Comparison of ENCODE assay signal across 9 cellular contexts in genomic region chr11:1943977-1944376, GRCh38. TPM values are rescaled to one million over a fixed set of nuclear protein-coding genes. Genes with fewer than 3 reads are reported as not detected.
DNase-seq lines count a peak whose midpoint lies in the region; ATAC-seq and TF ChIP-seq lines count a peak whose summit lies in the region.
"Had no signal": no experiment of that assay in that cellular context is flagged by ENCODE, and none has a peak within 500 bp of the region (broad histone marks: within the 10 kb centered on the region; RNA-seq: fewer than 3 reads in every experiment).

No MANE protein-coding gene starts in this region.

- H3K36me3 ChIP-seq in RWPE2 (ENCODE audit: low read depth), result no peaks in the 10 kb centered on the region
- H3K36me3 ChIP-seq in suprapubic skin, result no peaks in the 10 kb centered on the region
- no peaks in the 10 kb centered on the region for H3K36me3 ChIP-seq in esophagus squamous epithelium

- TF ChIP-seq EP300 in suprapubic skin (IDR thresholded peaks at IDR 0.05), result no peak

- CTCF ChIA-PET in activated CD4-positive, alpha-beta memory T cell treated with anti-CD3 and anti-CD28 coated beads, Interleukin-2, amount 10 ng/mL, durations not matched to agents 7 days and 5 days (lab: Charles Lee), result no interaction called here
- CTCF ChIA-PET in activated CD4-positive, alpha-beta memory T cell treated with anti-CD3 and anti-CD28 coated beads for 36 hours (lab: Charles Lee), result interaction anchor here (0.6 kb wide), 1 partner anchor 74 kb away, joined by 3 read pairs; no protein-coding TSS in a partner anchor

- H3K27ac Mint-ChIP-seq in activated CD4-positive, alpha-beta memory T cell treated with anti-CD3 and anti-CD28 coated beads, Interleukin-2, amount 10 ng/mL, durations not matched to agents 7 days and 5 days, result no peak overlapping the region
- no peak overlapping the region for H3K27ac Mint-ChIP-seq in activated CD4-positive, alpha-beta memory T cell treated with anti-CD3 and anti-CD28 coated beads for 36 hours

- peaks cover 2% of the 10 kb centered on the region for H3K4me1 Mint-ChIP-seq in activated CD4-positive, alpha-beta memory T cell treated with anti-CD3 and anti-CD28 coated beads, Interleukin-2, amount 10 ng/mL, durations not matched to agents 7 days and 5 days
- peaks cover 3% of the 10 kb centered on the region for H3K4me1 Mint-ChIP-seq in activated CD4-positive, alpha-beta memory T cell treated with anti-CD3 and anti-CD28 coated beads for 36 hours (ENCODE audit: low read depth)
- peaks cover 6% of the 10 kb centered on the region for H3K4me1 Mint-ChIP-seq in activated T-cell treated with anti-CD3 and anti-CD28 coated beads, Interleukin-2, amount 50 U/mL, for 4 hours (ENCODE audit: low read depth)

- no peaks in the 10 kb centered on the region for H3K36me3 Mint-ChIP-seq in activated CD4-positive, alpha-beta memory T cell treated with anti-CD3 and anti-CD28 coated beads, Interleukin-2, amount 10 ng/mL, durations not matched to agents 7 days and 5 days (ENCODE audit: low read depth)
- no peaks in the 10 kb centered on the region for H3K36me3 Mint-ChIP-seq in activated CD4-positive, alpha-beta memory T cell treated with anti-CD3 and anti-CD28 coated beads for 36 hours
- H3K36me3 Mint-ChIP-seq in activated T-cell treated with anti-CD3 and anti-CD28 coated beads, Interleukin-2, amount 50 U/mL, for 4 hours (ENCODE audit: insufficient read depth), result no peaks in the 10 kb centered on the region

- H3K27ac ChIP-seq in RWPE2 (ENCODE audit: poor library complexity, severe bottlenecking) (peak overlapping the region; percentile 69), suprapubic skin (no peak overlapping the region), esophagus squamous epithelium (peak overlapping the region in 2 of 4 donors; percentile 5 to 17)

- intact Hi-C loops in activated CD4-positive, alpha-beta memory T cell treated with anti-CD3 and anti-CD28 coated beads for 36 hours (cut with micrococcal nuclease), result loop anchor here (10.0 kb wide), 1 partner anchor 49 kb away; the partner anchor contains the start of gene PRR33
- intact Hi-C loops in esophagus squamous epithelium (cut with DNase I), result no loop called here

- TF ChIP-seq POLR2A in suprapubic skin (IDR thresholded peaks at IDR 0.05), result no peak
- no peak for TF ChIP-seq POLR2A in esophagus squamous epithelium (IDR thresholded peaks at IDR 0.05)

- TF ChIP-seq CTCF in RWPE2 (IDR thresholded peaks at IDR 0.05; ENCODE audit: poor library complexity, severe bottlenecking), result no peak
- TF ChIP-seq CTCF in foreskin fibroblast (IDR thresholded peaks at IDR 0.05; ENCODE audit: low read depth, low read length), result no peak
- TF ChIP-seq CTCF in suprapubic skin (IDR thresholded peaks at IDR 0.05), result no peak
- TF ChIP-seq CTCF in esophagus squamous epithelium (IDR thresholded peaks at IDR 0.05), result no peak

- H3K9me3 ChIP-seq in RWPE2 (ENCODE audit: severe bottlenecking) (no peaks in the 10 kb centered on the region), suprapubic skin (no peaks in the 10 kb centered on the region), esophagus squamous epithelium (no peaks in the 10 kb centered on the region)

- H3K4me1 ChIP-seq in RWPE2 (ENCODE audit: insufficient read depth, poor library complexity, severe bottlenecking) (peaks cover 9% of the 10 kb centered on the region), suprapubic skin (peaks cover 24% of the 10 kb centered on the region), esophagus squamous epithelium (peaks cover 4 to 28% (median 5%) of the 10 kb centered on the region in 3 donors)

- H3K27me3 ChIP-seq in RWPE2 (ENCODE audit: insufficient read depth, poor library complexity, severe bottlenecking), result no peaks in the 10 kb centered on the region
- no peaks in the 10 kb centered on the region for H3K27me3 ChIP-seq in suprapubic skin
- H3K27me3 ChIP-seq in esophagus squamous epithelium, result peaks cover 0 to 4% (median 0%) of the 10 kb centered on the region in 4 donors

- POLR2A ChIA-PET in activated CD4-positive, alpha-beta memory T cell treated with anti-CD3 and anti-CD28 coated beads, Interleukin-2, amount 10 ng/mL, durations not matched to agents 7 days and 5 days (lab: Charles Lee), result no interaction called here
- POLR2A ChIA-PET in activated CD4-positive, alpha-beta memory T cell treated with anti-CD3 and anti-CD28 coated beads for 36 hours (lab: Charles Lee), result no interaction called here

- no peaks in the 10 kb centered on the region for H3K27me3 Mint-ChIP-seq in activated CD4-positive, alpha-beta memory T cell treated with anti-CD3 and anti-CD28 coated beads, Interleukin-2, amount 10 ng/mL, durations not matched to agents 7 days and 5 days
- H3K27me3 Mint-ChIP-seq in activated CD4-positive, alpha-beta memory T cell treated with anti-CD3 and anti-CD28 coated beads for 36 hours, result no peaks in the 10 kb centered on the region
- no peaks in the 10 kb centered on the region for H3K27me3 Mint-ChIP-seq in activated T-cell treated with anti-CD3 and anti-CD28 coated beads, Interleukin-2, amount 50 U/mL, for 4 hours (ENCODE audit: low read depth)

- H3K4me3 Mint-ChIP-seq in activated CD4-positive, alpha-beta memory T cell treated with anti-CD3 and anti-CD28 coated beads, Interleukin-2, amount 10 ng/mL, durations not matched to agents 7 days and 5 days, result no peak overlapping the region
- H3K4me3 Mint-ChIP-seq in activated CD4-positive, alpha-beta memory T cell treated with anti-CD3 and anti-CD28 coated beads for 36 hours, result no peak overlapping the region
- no peak overlapping the region for H3K4me3 Mint-ChIP-seq in activated T-cell treated with anti-CD3 and anti-CD28 coated beads, Interleukin-2, amount 50 U/mL, for 4 hours

- peak; percentile 11 for DNase-seq in activated CD4-positive, alpha-beta memory T cell treated with anti-CD3 and anti-CD28 coated beads, Interleukin-2, amount 10 ng/mL, durations not matched to agents 7 days and 5 days
- DNase-seq in activated CD4-positive, alpha-beta memory T cell treated with anti-CD3 and anti-CD28 coated beads for 36 hours, result no peak
- DNase-seq in RWPE2 (ENCODE audit: low spot score), result peak; percentile 54
- DNase-seq in foreskin fibroblast, result peak; percentile 14 to 56
- peak; percentile 56 to 62 for DNase-seq in suprapubic skin (ENCODE audit: low spot score in 2 of 2)
- no peak for DNase-seq in NCI-H345 treated with DMSO at 0.1 percent for 48 hours (lab: John Stamatoyannopoulos, UW; ENCODE audit: unreplicated experiment)
- no peak for DNase-seq in activated T-cell treated with anti-CD3 and anti-CD28 coated beads, Interleukin-2, amount 50 U/mL, for 4 hours
- no peak for DNase-seq in esophagus squamous epithelium (lab: John Stamatoyannopoulos, UW)
- DNase-seq: activated naive CD4-positive, alpha-beta T cell had no signal

- 27% methylated on average over 9 of the region's 9 CpGs for WGBS in suprapubic skin
- 33 to 36% methylated on average over 7 to 9 of the region's 9 CpGs for WGBS in esophagus squamous epithelium, 2 donors

- H3K9me3 Mint-ChIP-seq in activated CD4-positive, alpha-beta memory T cell treated with anti-CD3 and anti-CD28 coated beads, Interleukin-2, amount 10 ng/mL, durations not matched to agents 7 days and 5 days, result no peaks in the 10 kb centered on the region
- H3K9me3 Mint-ChIP-seq in activated CD4-positive, alpha-beta memory T cell treated with anti-CD3 and anti-CD28 coated beads for 36 hours, result no peaks in the 10 kb centered on the region
- no peaks in the 10 kb centered on the region for H3K9me3 Mint-ChIP-seq in activated T-cell treated with anti-CD3 and anti-CD28 coated beads, Interleukin-2, amount 50 U/mL, for 4 hours

- H3K4me3 ChIP-seq in RWPE2 (ENCODE audit: severe bottlenecking), result peak overlapping the region; percentile 15
- no peak overlapping the region for H3K4me3 ChIP-seq in foreskin fibroblast (ENCODE audit: low read depth in 1 of 2, low read length in 2 of 2)
- H3K4me3 ChIP-seq in suprapubic skin, result no peak overlapping the region
- H3K4me3 ChIP-seq in esophagus squamous epithelium, result peak overlapping the region in 1 of 4 donors; percentile 26

- peak; percentile 67 for ATAC-seq in RWPE2 (ENCODE audit: low read depth)
- ATAC-seq in activated T-cell treated with anti-CD3 and anti-CD28 coated beads, Interleukin-2, amount 50 U/mL, for 4 hours, result no peak

RNA-seq across cellular contexts. Expression of gene MRPL23, which starts 3.2 kb away (rescaled TPM):
- total RNA-seq in activated CD4-positive, alpha-beta memory T cell treated with anti-CD3 and anti-CD28 coated beads, Interleukin-2, amount 10 ng/mL, durations not matched to agents 7 days and 5 days, result 10 to 100 TPM; 99.8 to 99.9 TPM
- total RNA-seq in activated CD4-positive, alpha-beta memory T cell treated with anti-CD3 and anti-CD28 coated beads for 36 hours, result 100 to 1,000 TPM; 115 to 119 TPM
- 100 to 1,000 TPM in 2 of 4 donors, 10 to 100 TPM in 2; 76.9 to 115 (median 103) TPM for total RNA-seq in suprapubic skin
- total RNA-seq in activated T-cell treated with anti-CD3 and anti-CD28 coated beads, Interleukin-2, amount 50 U/mL, for 4 hours, result 100 to 1,000 TPM; 100 to 220 (median 201) TPM
- 100 to 1,000 TPM; 128 to 231 (median 155) TPM for total RNA-seq in esophagus squamous epithelium

RNA-seq across cellular contexts. Expression of gene TNNT3, which starts 24.5 kb away (rescaled TPM):
- 1 to 10 TPM; 6.6 to 9.7 TPM for total RNA-seq in activated CD4-positive, alpha-beta memory T cell treated with anti-CD3 and anti-CD28 coated beads, Interleukin-2, amount 10 ng/mL, durations not matched to agents 7 days and 5 days
- 1 to 10 TPM; 6.0 to 6.8 TPM for total RNA-seq in activated CD4-positive, alpha-beta memory T cell treated with anti-CD3 and anti-CD28 coated beads for 36 hours
- total RNA-seq in suprapubic skin, result 10 to 100 TPM in 1 of 4 donors, 1 to 10 TPM in 3; 1.5 to 12.9 (median 4.8) TPM
- not detected for total RNA-seq in activated T-cell treated with anti-CD3 and anti-CD28 coated beads, Interleukin-2, amount 50 U/mL, for 4 hours
- 1 to 10 TPM in 2 of 4 donors, under 1 TPM in 1, not detected in 1; 0.76 to 3.1 (median 1.6) TPM for total RNA-seq in esophagus squamous epithelium

RNA-seq across cellular contexts. Expression of gene PRR33, which starts 52.3 kb away (rescaled TPM):
- total RNA-seq in activated CD4-positive, alpha-beta memory T cell treated with anti-CD3 and anti-CD28 coated beads, Interleukin-2, amount 10 ng/mL, durations not matched to agents 7 days and 5 days, result under 1 TPM; 0.08 TPM
- total RNA-seq in activated CD4-positive, alpha-beta memory T cell treated with anti-CD3 and anti-CD28 coated beads for 36 hours, result under 1 TPM in 1 of 2 experiments, not detected in 1; 0.07 TPM
- total RNA-seq in suprapubic skin (not detected), esophagus squamous epithelium (not detected)
- total RNA-seq in activated T-cell treated with anti-CD3 and anti-CD28 coated beads, Interleukin-2, amount 50 U/mL, for 4 hours, result under 1 TPM in 2 of 3 donors, not detected in 1; 0.08 to 0.20 TPM

RNA-seq across cellular contexts. Expression of gene H19, which starts 53.7 kb away (rescaled TPM):
- total RNA-seq in activated CD4-positive, alpha-beta memory T cell treated with anti-CD3 and anti-CD28 coated beads, Interleukin-2, amount 10 ng/mL, durations not matched to agents 7 days and 5 days, result not detected
- total RNA-seq in activated CD4-positive, alpha-beta memory T cell treated with anti-CD3 and anti-CD28 coated beads for 36 hours, result not detected
- total RNA-seq in suprapubic skin, result 10 to 100 TPM; 20.0 to 62.2 (median 40.4) TPM
- 1 to 10 TPM in 1 of 3 donors, under 1 TPM in 2; 0.54 to 1.5 (median 0.79) TPM for total RNA-seq in activated T-cell treated with anti-CD3 and anti-CD28 coated beads, Interleukin-2, amount 50 U/mL, for 4 hours
- total RNA-seq in esophagus squamous epithelium, result 100 to 1,000 TPM in 1 of 4 donors, 10 to 100 TPM in 2, 1 to 10 TPM in 1; 4.7 to 121 (median 47.8) TPM

Comparison
In these comparisons a context has a peak if more than half of its experiments do, and no peak if none do; other contexts are left out.
1. DNase-seq: peak in activated CD4-positive, alpha-beta memory T cell treated with anti-CD3 and anti-CD28 coated beads, Interleukin-2, amount 10 ng/mL, durations not matched to agents 7 days and 5 days (single experiment), RWPE2 (single experiment), foreskin fibroblast (2 of 2) and suprapubic skin (2 of 2); none in activated CD4-positive, alpha-beta memory T cell treated with anti-CD3 and anti-CD28 coated beads for 36 hours (single experiment), NCI-H345 treated with DMSO at 0.1 percent for 48 hours (single experiment), activated T-cell treated with anti-CD3 and anti-CD28 coated beads, Interleukin-2, amount 50 U/mL, for 4 hours (single experiment) and esophagus squamous epithelium (single experiment).